In genomic region chr2:124310671-124311070, GRCh38 we compare ENCODE assay signal across 9 cellular contexts.
"Had no signal": no experiment of that assay in that cellular context is flagged by ENCODE, and none has a peak within 500 bp of the region (broad histone marks: within the 10 kb centered on the region; RNA-seq: fewer than 3 reads in every experiment).

No MANE protein-coding gene starts in this region.

- H3K9me3 ChIP-seq: HAP-1 had no signal

- H3K36me3 ChIP-seq: HAP-1 had no signal

- H3K4me2 ChIP-seq: GM23338 had no signal

- DNase-seq: GM23248, GOT3, H7, H9, HCEC 1CT, HFFc6 had no signal

- ATAC-seq: GM23338, HCT116 had no signal

- H3K27ac Mint-ChIP-seq: GM23338, H9, HFFc6 had no signal

- H3K4me3 Mint-ChIP-seq: GM23338, H9, HFFc6 had no signal

- H3K4me1 ChIP-seq: HAP-1 had no signal

- H3K4me3 ChIP-seq: GM23248, GM23338, HAP-1 had no signal

- H3K9ac ChIP-seq: GM23248 had no signal

- H3K4me1 Mint-ChIP-seq: GM23338 had no signal

- H2AFZ ChIP-seq: GM23248, GM23338 had no signal

- H3K27ac ChIP-seq: GM23248 had no signal
